29 cellular contexts compared by ENCODE assay signal in genomic region chr6:54491431-54491830, GRCh38.
DNase-seq lines count a peak whose midpoint lies in the region; ATAC-seq and TF ChIP-seq lines count a peak whose summit lies in the region.
"Had no signal": no experiment of that assay in that cellular context is flagged by ENCODE, and none has a peak within 500 bp of the region (broad histone marks: within the 10 kb centered on the region; RNA-seq: fewer than 3 reads in every experiment).

No MANE protein-coding gene starts in this region.

- H3K9ac ChIP-seq in PC-3 (ENCODE audit: low read length) = peak overlapping the region; percentile 77

- peaks cover 11% of the 10 kb centered on the region for H3K9me3 Mint-ChIP-seq in MCF 10A (ENCODE audit: unreplicated experiment)
- H3K9me3 Mint-ChIP-seq: endodermal cell had no signal

- H3K4me3 ChIP-seq in breast epithelium (no peak overlapping the region), PC-3 (ENCODE audit: low read length) (no peak overlapping the region), body of pancreas (no peak overlapping the region), WERI-Rb-1 (ENCODE audit: low read depth, low read length) (no peak overlapping the region)
- H3K4me3 ChIP-seq: coronary artery, K562, MG63, mucosa of descending colon, SK-N-MC, thoracic aorta, uterus had no signal

- peak overlapping the region; percentile 57 for H3K4me2 ChIP-seq in PC-3 (ENCODE audit: low read length)

- 59 to 72% methylated on average over 3 of the region's 3 CpGs for WGBS in body of pancreas, 2 donors

- no peaks in the 10 kb centered on the region for H3K27me3 ChIP-seq in breast epithelium
- H3K27me3 ChIP-seq in PC-3 (ENCODE audit: low read length) = no peaks in the 10 kb centered on the region
- H3K27me3 ChIP-seq in body of pancreas = no peaks in the 10 kb centered on the region
- no peaks in the 10 kb centered on the region for H3K27me3 ChIP-seq in WERI-Rb-1 (ENCODE audit: insufficient read depth, low read depth, severe bottlenecking)
- H3K27me3 ChIP-seq: MG63, uterus had no signal

- H2AFZ ChIP-seq in PC-3 (ENCODE audit: low read length) = peak overlapping the region; percentile 29; the same call in 1 of the 2 replicates

- H3K36me3 Mint-ChIP-seq in MCF 10A (ENCODE audit: insufficient read depth, unreplicated experiment) = no peaks in the 10 kb centered on the region
- H3K36me3 Mint-ChIP-seq: activated naive CD4-positive, alpha-beta T cell treated with anti-CD3 and anti-CD28 coated beads, Interleukin-2, amount 50 U/mL, for 72 hours; natural killer cell treated with Interleukin-12 subunit alpha and Interleukin-12 subunit beta and Interleukin-15 and Interleukin-18, amount 100 ng/mL, for 72 hours had no signal

- H3K4me3 Mint-ChIP-seq in MCF 10A (ENCODE audit: unreplicated experiment) = no peak overlapping the region
- H3K4me3 Mint-ChIP-seq: activated CD8-positive, alpha-beta T cell treated with anti-CD3 and anti-CD28 coated beads, Interleukin-2, amount 10 ng/mL, durations not matched to agents 7 days and 5 days; endodermal cell; HFFc6; natural killer cell treated with Interleukin-12 subunit alpha and Interleukin-12 subunit beta and Interleukin-15 and Interleukin-18, amount 100 ng/mL, for 72 hours; stimulated activated naive CD8-positive, alpha-beta T cell treated with anti-CD3 and anti-CD28 coated beads, Interleukin-15, Interleukin-2, amounts not matched to agents 100 ng/mL and 50 ng/mL, for 24 hours had no signal

- BruUV-seq in MCF 10A (replicated peaks; lab: Mats Ljungman, UMichigan) = no TSS peak
- no TSS peak for BruUV-seq in PC-3 (replicated peaks; lab: Mats Ljungman, UMichigan)

- peak overlapping the region; percentile 46 for H3K27ac Mint-ChIP-seq in MCF 10A (ENCODE audit: low read depth, unreplicated experiment)
- H3K27ac Mint-ChIP-seq: activated CD8-positive, alpha-beta T cell treated with anti-CD3 and anti-CD28 coated beads, Interleukin-2, amount 10 ng/mL, durations not matched to agents 7 days and 5 days; activated naive CD4-positive, alpha-beta T cell treated with anti-CD3 and anti-CD28 coated beads, Interleukin-2, amount 50 U/mL, for 72 hours; activated T-helper 2 cell treated with anti-CD3 and anti-CD28 coated beads, Interferon-gamma antibody, Interleukin-2, Interleukin-4, amounts not matched to agents 10 μg/mL and 5 μg/mL and 100 μg/mL, durations not matched to agents 14 hours and 24 hours and 36 hours; HFFc6; natural killer cell treated with Interleukin-12 subunit alpha and Interleukin-12 subunit beta and Interleukin-15 and Interleukin-18, amount 100 ng/mL, for 72 hours; stimulated activated naive CD8-positive, alpha-beta T cell treated with anti-CD3 and anti-CD28 coated beads, Interleukin-15, Interleukin-2, amounts not matched to agents 100 ng/mL and 50 ng/mL, for 24 hours had no signal

- no peaks in the 10 kb centered on the region for H3K27me3 Mint-ChIP-seq in MCF 10A (ENCODE audit: insufficient read depth, unreplicated experiment)
- H3K27me3 Mint-ChIP-seq: natural killer cell treated with Interleukin-12 subunit alpha and Interleukin-12 subunit beta and Interleukin-15 and Interleukin-18, amount 100 ng/mL, for 72 hours; stimulated activated naive CD8-positive, alpha-beta T cell treated with anti-CD3 and anti-CD28 coated beads, Interleukin-15, Interleukin-2, amounts not matched to agents 100 ng/mL and 50 ng/mL, for 24 hours had no signal

- H3K36me3 ChIP-seq in breast epithelium (no peaks in the 10 kb centered on the region), PC-3 (ENCODE audit: low read depth, low read length) (no peaks in the 10 kb centered on the region), body of pancreas (replicated peaks in 1 of 2; ENCODE audit: insufficient read depth in 1 of 2, low read depth in 2 of 2) (no peaks in the 10 kb centered on the region), WERI-Rb-1 (no peaks in the 10 kb centered on the region)
- H3K36me3 ChIP-seq: MG63, thoracic aorta, uterus had no signal

- intact Hi-C loops in MCF 10A (cut with micrococcal nuclease) = no loop called here
- intact Hi-C loops in breast epithelium (cut with DNase I; ENCODE audit: low total_unique reads) = no loop called here
- intact Hi-C loops in PC-3 (cut with micrococcal nuclease) = loop anchor here (10.0 kb wide), 1 partner anchor 207 kb away; no protein-coding TSS in a partner anchor
- intact Hi-C loops in left ventricle myocardium superior (cut with micrococcal nuclease) = no loop called here
- intact Hi-C loops in body of pancreas (cut with DNase I) = no loop called here

- H3K4me1 ChIP-seq in breast epithelium (no peaks in the 10 kb centered on the region), PC-3 (ENCODE audit: insufficient read depth, low read length) (peaks cover 42% of the 10 kb centered on the region), body of pancreas (no peaks in the 10 kb centered on the region)
- H3K4me1 ChIP-seq: uterus had no signal

- CTCF ChIA-PET in MCF 10A (lab: Yijun Ruan, JAX) (interaction anchor here (0.6 to 1.1 kb wide), 4 partner anchors 30 to 576 kb away, joined by 3 to 4 read pairs (median 3); no protein-coding TSS in a partner anchor), PC-3 (lab: Charles Lee) (interaction anchor here (0.7 kb wide), 1 partner anchor 184 kb away, joined by 3 read pairs; no protein-coding TSS in a partner anchor)

- no peak overlapping the region for H3K27ac ChIP-seq in breast epithelium
- H3K27ac ChIP-seq in PC-3 (ENCODE audit: low read length) = peak overlapping the region; percentile 99
- no peak overlapping the region for H3K27ac ChIP-seq in body of pancreas
- H3K27ac ChIP-seq in WERI-Rb-1 = no peak overlapping the region
- H3K27ac ChIP-seq: coronary artery, SK-N-MC, thoracic aorta, uterus had no signal

- H3K9me3 ChIP-seq in breast epithelium (peaks cover 6% of the 10 kb centered on the region in 2 donors), PC-3 (ENCODE audit: low read length) (no peaks in the 10 kb centered on the region), body of pancreas (no peaks in the 10 kb centered on the region), WERI-Rb-1 (ENCODE audit: severe bottlenecking) (no peaks in the 10 kb centered on the region)
- H3K9me3 ChIP-seq: MG63, mucosa of descending colon, thoracic aorta, uterus had no signal

- TF ChIP-seq POLR2A in breast epithelium (IDR thresholded peaks at IDR 0.05) (no peak), body of pancreas (IDR thresholded peaks at IDR 0.05) (no peak)

- H4K20me1 ChIP-seq in PC-3 (ENCODE audit: low read length) = no peaks in the 10 kb centered on the region

- POLR2A ChIA-PET in MCF 10A (lab: Yijun Ruan, JAX) (interaction anchor here (0.8 kb wide), 1 partner anchor 270 kb away, joined by 3 read pairs; no protein-coding TSS in a partner anchor), PC-3 (lab: Charles Lee; ENCODE audit: unreplicated experiment) (no interaction called here)

- H3K9me2 ChIP-seq in PC-3 (replicated peaks; ENCODE audit: low read length) = no peaks in the 10 kb centered on the region

- DNase-seq in MCF 10A (ENCODE audit: unreplicated experiment) = peak; percentile 74
- DNase-seq in breast epithelium (ENCODE audit: low spot score in 2 of 2) = no peak
- DNase-seq in PC-3 = peak; percentile 86
- no peak for DNase-seq in left ventricle myocardium superior
- DNase-seq in body of pancreas = no peak
- DNase-seq in WERI-Rb-1 = no peak
- DNase-seq: 8988T; activated CD4-positive, alpha-beta T cell treated with anti-CD3 and anti-CD28 coated beads for 1 hour; activated CD8-positive, alpha-beta T cell treated with anti-CD3 and anti-CD28 coated beads, Interleukin-2, amount 10 ng/mL, durations not matched to agents 7 days and 5 days; anterior cingulate cortex; endodermal cell; HFFc6; MG63; mucosa of descending colon; NCI-H2029 treated with DMSO at 0.1 percent for 48 hours; NCI-H2227 treated with DMSO at 0.1 percent for 48 hours; NCI-H69; RPMI8226; uterus had no signal

- ATAC-seq in PC-3 (peak; percentile 95), esophagus mucosa (peak; percentile 98), left ventricle myocardium superior (no peak), body of pancreas (no peak), HG02970 (IDR thresholded peaks at IDR 0.05; ENCODE audit: low FRiP score, unreplicated experiment) (no peak)
- ATAC-seq: activated CD8-positive, alpha-beta T cell treated with anti-CD3 and anti-CD28 coated beads, Interleukin-2, amount 10 ng/mL, durations not matched to agents 7 days and 5 days; activated naive CD4-positive, alpha-beta T cell treated with anti-CD3 and anti-CD28 coated beads, Interleukin-2, amount 50 U/mL, for 72 hours; K562; mucosa of descending colon; natural killer cell treated with Interleukin-12 subunit alpha and Interleukin-12 subunit beta and Interleukin-15 and Interleukin-18, amount 100 ng/mL, for 72 hours had no signal

- no peak for TF ChIP-seq CTCF in MCF 10A (IDR thresholded peaks at IDR 0.05; ENCODE audit: unreplicated experiment)
- TF ChIP-seq CTCF in breast epithelium (IDR thresholded peaks at IDR 0.05) = no peak
- no peak for TF ChIP-seq CTCF in PC-3 (conservative IDR thresholded peaks at IDR 0.05; ENCODE audit: low read depth, low read length)
- no peak for TF ChIP-seq CTCF in body of pancreas (IDR thresholded peaks at IDR 0.05)
- no peak for TF ChIP-seq CTCF in WERI-Rb-1 (IDR thresholded peaks at IDR 0.05; ENCODE audit: low read depth, low read length)

- H3K4me1 Mint-ChIP-seq in MCF 10A (ENCODE audit: insufficient read depth, unreplicated experiment) = peaks cover 6% of the 10 kb centered on the region

- H3F3A ChIP-seq in PC-3 (ENCODE audit: low read length, unreplicated experiment) = no peaks in the 10 kb centered on the region

- H3K79me2 ChIP-seq in PC-3 (ENCODE audit: low read length) = no peaks in the 10 kb centered on the region

Comparison
In these comparisons a context has a peak if more than half of its experiments do, and no peak if none do; other contexts are left out.
1. DNase-seq: peak in MCF 10A (single experiment) and PC-3 (single experiment); none in breast epithelium (0 of 2), left ventricle myocardium superior (single experiment), body of pancreas (0 of 4) and WERI-Rb-1 (single experiment).
2. ATAC-seq: peak in PC-3 (single experiment) and esophagus mucosa (single experiment); none in left ventricle myocardium superior (single experiment), body of pancreas (single experiment) and HG02970 (single experiment).